8 cellular contexts compared by ENCODE assay signal in genomic region chr6:142945446-142946180, GRCh38. TPM values are rescaled to one million over a fixed set of nuclear protein-coding genes. Genes with fewer than 3 reads are reported as not detected.
A peak's percentile ranks its signal among the peaks of the same experiment; 100 is the strongest.
DNase-seq lines count a peak whose midpoint lies in the region; ATAC-seq and TF ChIP-seq lines count a peak whose summit lies in the region.

No MANE protein-coding gene starts in this region.

- peak overlapping the region; percentile 92 for H3K4ac ChIP-seq in IMR-90 (ENCODE audit: low read depth, low read length)

- H3K4me1 ChIP-seq in IMR-90 (ENCODE audit: control insufficient read depth, insufficient read depth, low read length), result peaks cover 5% of the 10 kb centered on the region

- peak overlapping the region; percentile 85 for H3K9ac ChIP-seq in IMR-90 (ENCODE audit: low read depth, low read length)

- TF ChIP-seq CTCF in IMR-90 (conservative IDR thresholded peaks at IDR 0.05; ENCODE audit: low read depth, low read length), result no peak

- peaks cover 7% of the 10 kb centered on the region for H4K20me1 ChIP-seq in IMR-90 (ENCODE audit: insufficient read depth, low read length)

- H2BK20ac ChIP-seq in IMR-90 (ENCODE audit: low read depth, low read length), result no peak overlapping the region

- CTCF ChIA-PET in IMR-90 (lab: Yijun Ruan, JAX), result interaction anchor here (0.6 kb wide), 1 partner anchor 466 kb away, joined by 3 read pairs; no protein-coding TSS in a partner anchor

- 0% methylated on average over 20 of the region's 75 CpGs; no CpG with 5 or more reads in 1 of the 2 experiments for WGBS in IMR-90 (ENCODE audit: extremely low coverage in 2 of 2, insufficient read length in 1 of 2), 2 experiments

- peak overlapping the region; percentile 74 for H3K4me3 ChIP-seq in IMR-90 (ENCODE audit: insufficient read depth, low read depth, low read length)

- no peaks in the 10 kb centered on the region for H3K27me3 ChIP-seq in IMR-90 (ENCODE audit: control insufficient read depth, insufficient read depth, low read length)

- peak overlapping the region; percentile 80 for H2AK5ac ChIP-seq in IMR-90 (ENCODE audit: low read depth, low read length)

- H4K8ac ChIP-seq in IMR-90 (ENCODE audit: low read depth in 2 of 2, low read length in 2 of 2), result peak overlapping the region; percentile 49 to 83; a peak in 2 of 4 replicates

- peak overlapping the region; percentile 94 for H2AK9ac ChIP-seq in IMR-90 (replicated peaks; ENCODE audit: low read depth, low read length, poor library complexity)

- no peak; the same call in 1 of the 2 replicates for TF ChIP-seq RAD21 in IMR-90 (IDR thresholded peaks at IDR 0.05; ENCODE audit: low read length)

- peak overlapping the region; percentile 56; the same call in 1 of the 3 replicates for H2BK15ac ChIP-seq in IMR-90 (ENCODE audit: low read depth, low read length)

- peak overlapping the region; percentile 86 for H2BK120ac ChIP-seq in IMR-90 (ENCODE audit: low read depth, low read length)

- ATAC-seq in IMR-90 (ENCODE audit: low read depth), result peak; percentile 22
- ATAC-seq in activated CD4-positive, CD25-positive, alpha-beta regulatory T cell treated with anti-CD3 and anti-CD28 coated beads, Interleukin-2, amount 50 U/mL, for 24 hours, result peak; percentile 4
- ATAC-seq in central memory CD8-positive, alpha-beta T cell (replicated peaks; ENCODE audit: extremely low read depth, poor library complexity, severe bottlenecking), result peak; percentile 5

- H3K4me1 Mint-ChIP-seq in central memory CD8-positive, alpha-beta T cell, result peaks cover 42% of the 10 kb centered on the region

- H2AFZ ChIP-seq in IMR-90 (replicated peaks; ENCODE audit: low read length, poor library complexity), result peak overlapping the region; percentile 96

- H3K4me3 Mint-ChIP-seq in central memory CD8-positive, alpha-beta T cell, result peak overlapping the region; percentile 96

- peak overlapping the region; percentile 98 for H3K23ac ChIP-seq in IMR-90 (ENCODE audit: low read depth, low read length)

- POLR2A ChIA-PET in IMR-90 (lab: Charles Lee; ENCODE audit: unreplicated experiment), result no interaction called here

- H3K56ac ChIP-seq in IMR-90 (ENCODE audit: extremely low read depth, insufficient read depth, low read length), result peak overlapping the region; percentile 92

- dilution Hi-C loops in IMR-90 (cut with HindIII; ENCODE audit: low sequenced_read_pairs, unreplicated experiment), result no loop called here

- peak overlapping the region; percentile 70 for H3K18ac ChIP-seq in IMR-90 (ENCODE audit: low read depth, low read length)

- peak overlapping the region; percentile 87 for H3K27ac ChIP-seq in IMR-90 (ENCODE audit: insufficient read depth, low read length)

- peak overlapping the region; percentile 47 for H3K4me2 ChIP-seq in IMR-90 (ENCODE audit: low read depth, low read length)

- H3K9me3 ChIP-seq in IMR-90 (ENCODE audit: control insufficient read depth, insufficient read depth, low read length), result no peaks in the 10 kb centered on the region

- H4K5ac ChIP-seq in IMR-90 (ENCODE audit: low read depth, low read length), result peak overlapping the region; percentile 57

- peak; percentile 87 for TF ChIP-seq POLR2A in IMR-90 (IDR thresholded peaks at IDR 0.05; ENCODE audit: low read depth, low read length)

- H3K27me3 Mint-ChIP-seq in central memory CD8-positive, alpha-beta T cell, result no peaks in the 10 kb centered on the region

- peaks cover 2% of the 10 kb centered on the region; the same call in 1 of the 2 replicates for H3K9me1 ChIP-seq in IMR-90 (ENCODE audit: insufficient read depth, low read length)

- no TSS peak for BruUV-seq in IMR-90 (replicated peaks; lab: Mats Ljungman, UMichigan)

- H3K14ac ChIP-seq in IMR-90 (replicated peaks; ENCODE audit: low read depth, low read length), result peak overlapping the region; percentile 96

- H3K79me1 ChIP-seq in IMR-90 (ENCODE audit: low read depth in 1 of 2, low read length in 2 of 2), result peaks cover 3 to 19% of the 10 kb centered on the region in 2 experiments; a peak in 3 of 4 replicates

- no peaks in the 10 kb centered on the region for H3K36me3 ChIP-seq in IMR-90 (ENCODE audit: control insufficient read depth, insufficient read depth, low read length)

- no peaks in the 10 kb centered on the region for H3K9me3 Mint-ChIP-seq in central memory CD8-positive, alpha-beta T cell

- H3K36me3 Mint-ChIP-seq in central memory CD8-positive, alpha-beta T cell (ENCODE audit: insufficient read depth), result peaks cover 47% of the 10 kb centered on the region

- intact Hi-C loops in IMR-90 (cut with micrococcal nuclease), result loop anchor here (1.0 to 5.0 kb wide), 6 partner anchors 82 to 252 kb away; partner anchors contain the start of gene AIG1

- peak overlapping the region; percentile 99 for H3K27ac Mint-ChIP-seq in central memory CD8-positive, alpha-beta T cell (ENCODE audit: low read depth)

- H4K91ac ChIP-seq in IMR-90 (ENCODE audit: insufficient read depth, low read depth, low read length), result peak overlapping the region; percentile 90

- peak overlapping the region; percentile 88 for H2BK5ac ChIP-seq in IMR-90 (ENCODE audit: low read depth, low read length, poor library complexity, severe bottlenecking)

- in situ Hi-C loops in IMR-90 (cut with MboI; ENCODE audit: low sequenced_read_pairs), result no loop called here

- DNase-seq in AG08396 (ENCODE audit: low spot score), result peak; percentile 68
- peak; percentile 39 for DNase-seq in GM19238 (ENCODE audit: insufficient read length, low spot score)
- DNase-seq in IMR-90, result no peak
- DNase-seq in central memory CD8-positive, alpha-beta T cell (ENCODE audit: low spot score in 2 of 2), result peak; percentile 50 to 66
- DNase-seq in left kidney (ENCODE audit: low read depth, low spot score), result peak; percentile 88
- DNase-seq in stimulated activated CD4-positive, alpha-beta T cell treated with anti-CD3 and anti-CD28 coated beads, Interleukin-4, amount 100 ng/mL, for 1 hour, result peak; percentile 59
- no peak for DNase-seq in midbrain (lab: John Stamatoyannopoulos, UW)

TF ChIP-seq in IMR-90, 13 proteins besides CTCF, POLR2A, EP300 and RAD21:
- no peak for TF ChIP-seq FOS (IDR thresholded peaks at IDR 0.05; ENCODE audit: low read depth, low read length)
- TF ChIP-seq, protein P1, sequence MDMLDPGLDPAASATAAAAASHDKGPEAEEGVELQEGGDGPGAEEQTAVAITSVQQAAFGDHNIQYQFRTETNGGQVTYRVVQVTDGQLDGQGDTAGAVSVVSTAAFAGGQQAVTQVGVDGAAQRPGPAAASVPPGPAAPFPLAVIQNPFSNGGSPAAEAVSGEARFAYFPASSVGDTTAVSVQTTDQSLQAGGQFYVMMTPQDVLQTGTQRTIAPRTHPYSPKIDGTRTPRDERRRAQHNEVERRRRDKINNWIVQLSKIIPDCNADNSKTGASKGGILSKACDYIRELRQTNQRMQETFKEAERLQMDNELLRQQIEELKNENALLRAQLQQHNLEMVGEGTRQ (IDR thresholded peaks at IDR 0.05; ENCODE audit: low read depth, low read length), result no peak
- no peak for TF ChIP-seq NFE2L2 (IDR thresholded peaks at IDR 0.05; ENCODE audit: low read depth, low read length)
- no peak for TF ChIP-seq RFX5 (IDR thresholded peaks at IDR 0.05; ENCODE audit: low read depth, low read length)
- TF ChIP-seq MXI1 (IDR thresholded peaks at IDR 0.05; ENCODE audit: borderline replicate concordance, low read depth, low read length), result no peak
- TF ChIP-seq CHD1 (IDR thresholded peaks at IDR 0.05; ENCODE audit: low read depth, low read length), result peak; percentile 1; the same call in 1 of the 2 replicates
- TF ChIP-seq RCOR1 (IDR thresholded peaks at IDR 0.05; ENCODE audit: insufficient replicate concordance, low read length), result no peak
- 0 out of 2 replicates have a peak, but pooled peaks have one; percentile 2 for TF ChIP-seq SMC3 (IDR thresholded peaks at IDR 0.05; ENCODE audit: low read depth, low read length)
- TF ChIP-seq ELK1 (IDR thresholded peaks at IDR 0.05; ENCODE audit: borderline replicate concordance, low read depth, low read length), result no peak

RNA-seq across cellular contexts. Expression of gene HIVEP2, which starts 0.6 kb away (rescaled TPM):
- 11.1 and 11.3 TPM in 2 replicates for total RNA-seq in IMR-90 (2012; rRNA removed)
- polyA plus RNA-seq in IMR-90 (2012; rRNA removed), result 4.2 and 4.3 TPM in 2 replicates
- polyA plus RNA-seq in IMR-90 (2012; cell fraction: cytosol; rRNA removed), result 1.4 and 1.5 TPM in 2 replicates
- polyA plus RNA-seq in IMR-90 (2012; cell fraction: nucleus; rRNA removed; ENCODE audit: low replicate concordance), result 2.9 and 6.6 TPM in 2 replicates

Comparison
In these comparisons a context has a peak if more than half of its experiments do, and no peak if none do; other contexts are left out.
1. DNase-seq: peak in AG08396 (single experiment), GM19238 (single experiment), central memory CD8-positive, alpha-beta T cell (2 of 2), left kidney (single experiment) and stimulated activated CD4-positive, alpha-beta T cell treated with anti-CD3 and anti-CD28 coated beads, Interleukin-4, amount 100 ng/mL, for 1 hour (single experiment); none in IMR-90 (single experiment) and midbrain (single experiment).
2. Peak in every context shown above with its lines, with median percentiles within 50 percentile points of each other: ATAC-seq.